ENCODE assay signal across 8 cellular contexts in the genomic region with DNA sequence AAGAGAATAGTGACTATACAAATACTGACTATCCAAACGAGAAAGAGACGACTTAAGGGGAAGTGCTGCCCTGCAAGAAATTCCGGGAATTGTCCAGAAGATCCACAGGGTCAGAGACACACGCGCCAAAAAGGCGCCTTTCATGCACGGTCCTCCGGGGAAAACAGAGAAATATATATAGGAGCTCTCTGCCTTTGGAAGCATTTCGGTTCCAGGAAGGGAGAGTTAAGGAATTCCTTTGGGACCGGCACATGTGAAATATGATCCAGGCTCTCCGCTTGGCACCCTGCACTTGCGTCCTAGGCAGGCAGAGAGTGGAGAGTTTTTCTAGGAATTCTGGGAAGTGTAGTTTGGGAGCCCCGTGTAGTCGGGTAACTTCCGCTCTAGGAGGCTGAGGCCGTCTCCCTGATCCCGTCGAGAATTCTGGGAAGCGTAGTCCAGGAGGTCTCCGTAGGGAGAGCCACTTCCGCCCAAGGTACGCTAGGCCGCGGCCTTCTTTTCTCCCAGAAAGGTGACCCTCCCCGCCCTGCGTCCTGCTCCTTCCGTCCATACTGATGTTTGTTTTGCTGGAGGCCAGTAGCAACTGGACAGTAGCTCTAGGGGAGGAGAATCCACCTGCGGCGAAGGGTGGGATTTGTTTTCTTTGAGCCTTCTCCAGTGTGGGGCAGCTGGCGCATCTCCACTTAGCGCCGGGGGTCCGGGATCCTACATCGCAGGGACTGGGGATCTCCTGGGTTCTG.
DNase-seq lines count a peak whose midpoint lies in the region; ATAC-seq and TF ChIP-seq lines count a peak whose summit lies in the region.
"Not testable (repeated sequence)": the region's sequence is repeated elsewhere in the genome, so short reads cannot be mapped to it uniquely, and the experiment has no call there.

No MANE protein-coding gene starts in this region.

- not testable (repeated sequence) for H3K9me3 ChIP-seq in HCT116 (ENCODE audit: control insufficient read depth in 1 of 2, insufficient read depth in 1 of 2, low read depth in 1 of 2, low read length in 2 of 2); left ventricle myocardium inferior (replicated peaks)

- BruUV-seq in HCT116 (replicated peaks; lab: Mats Ljungman, UMichigan): not testable (repeated sequence)

- not testable (repeated sequence) for H3K79me2 ChIP-seq in HCT116 (ENCODE audit: insufficient read depth, low read length)

- peak; percentile 92 for DNase-seq in Ammon's horn (ENCODE audit: low spot score)
- peak; percentile 56 for DNase-seq in HCT116 (ENCODE audit: low read depth, low spot score)
- peak; percentile 53 for DNase-seq in NCI-H2171 (lab: John Stamatoyannopoulos, UW)
- DNase-seq in dermis microvascular lymphatic vessel endothelial cell (ENCODE audit: low read depth in 2 of 2): peak; percentile 30 to 57
- DNase-seq in left ventricle myocardium inferior: peak; percentile 78
- DNase-seq in mesothelial cell of epicardium (ENCODE audit: low spot score in 2 of 2, unreplicated experiment in 2 of 2): peak in 1 of 2 experiments; percentile 75
- peak; percentile 46 for DNase-seq in skeletal muscle cell (ENCODE audit: low read depth)

- POLR2A ChIA-PET in HCT116 (lab: Charles Lee): not testable (repeated sequence)

- H3K27me3 Mint-ChIP-seq in mesothelial cell of epicardium (ENCODE audit: low read depth): peaks cover 15% of the 10 kb centered on the region

- intact Hi-C loops in HCT116 (cut with micrococcal nuclease); left ventricle myocardium inferior (cut with micrococcal nuclease): not testable (repeated sequence)

- peak overlapping the region; percentile 91 for H3K27ac Mint-ChIP-seq in mesothelial cell of epicardium

- H4K20me1 ChIP-seq in HCT116 (ENCODE audit: insufficient read depth): not testable (repeated sequence)

- not testable (repeated sequence) for TF ChIP-seq RAD21 in HCT116 (IDR thresholded peaks at IDR 0.05; ENCODE audit: low read depth)

- RAD21 ChIA-PET in HCT116 (lab: Charles Lee; ENCODE audit: low non-redundant PET in 1 of 2, low total read pairs in 2 of 2, uncharacterized antibody in 2 of 2, unreplicated experiment in 2 of 2): not testable (repeated sequence)

- not testable (repeated sequence) for H3K36me3 Mint-ChIP-seq in mesothelial cell of epicardium

- not testable (repeated sequence) for H3K9me3 Mint-ChIP-seq in mesothelial cell of epicardium

- H3K4me3 ChIP-seq in HCT116 (replicated peaks in 1 of 2; ENCODE audit: low read depth in 1 of 2, low read length in 2 of 2) (peak overlapping the region; percentile 54 to 60), left ventricle myocardium inferior (peak overlapping the region; percentile 65), skeletal muscle cell (ENCODE audit: low read depth, low read length) (peak overlapping the region; percentile 49)

- not testable (repeated sequence) for H3K4me1 Mint-ChIP-seq in mesothelial cell of epicardium

- TF ChIP-seq CTCF in HCT116 (IDR thresholded peaks at IDR 0.05 in 2 of 3, conservative IDR thresholded peaks at IDR 0.05 in 1 of 3; ENCODE audit: borderline replicate concordance in 1 of 3, insufficient read depth in 1 of 3, low read depth in 2 of 3, low read length in 2 of 3); left ventricle myocardium inferior (IDR thresholded peaks at IDR 0.05; ENCODE audit: borderline replicate concordance); mesothelial cell of epicardium (IDR thresholded peaks at IDR 0.05; ENCODE audit: unreplicated experiment): not testable (repeated sequence)

- not testable (repeated sequence) for H3K4me1 ChIP-seq in HCT116 (ENCODE audit: control insufficient read depth in 1 of 2, insufficient read depth in 2 of 2, low read length in 2 of 2); left ventricle myocardium inferior

- peak overlapping the region; percentile 80 for H3K4me3 Mint-ChIP-seq in mesothelial cell of epicardium

- H3K27ac ChIP-seq in HCT116 (ENCODE audit: low read depth, low read length): not testable (repeated sequence)
- H3K27ac ChIP-seq in left ventricle myocardium inferior (replicated peaks): peak overlapping the region; percentile 73

- not testable (repeated sequence) for H3K27me3 ChIP-seq in HCT116 (ENCODE audit: insufficient read depth, low read length); left ventricle myocardium inferior (ENCODE audit: low read depth)

- H3K9ac ChIP-seq in HCT116 (ENCODE audit: low read length): peak overlapping the region; percentile 59

- CTCF ChIA-PET in HCT116 (lab: Charles Lee): not testable (repeated sequence)

- TF ChIP-seq POLR2A in HCT116 (IDR thresholded peaks at IDR 0.05; ENCODE audit: borderline replicate concordance, extremely low read depth, insufficient read depth, insufficient read length): not testable (repeated sequence)

- H3K4me2 ChIP-seq in HCT116 (ENCODE audit: low read length): peak overlapping the region; percentile 65

- H3K9me2 ChIP-seq in HCT116 (ENCODE audit: insufficient read depth): not testable (repeated sequence)

- ATAC-seq in HCT116: peak; percentile 99
- peak; percentile 100 for ATAC-seq in SK-N-SH treated with all-trans-retinoic acid at 6 μM for 48 hours

- not testable (repeated sequence) for H2AFZ ChIP-seq in HCT116 (ENCODE audit: low read depth, low read length, poor library complexity, severe bottlenecking)

- not testable (repeated sequence) for H3K36me3 ChIP-seq in HCT116 (ENCODE audit: control insufficient read depth in 1 of 2, insufficient read depth in 2 of 2, low read length in 2 of 2); left ventricle myocardium inferior

TF ChIP-seq in HCT116, 20 proteins besides CTCF, POLR2A, EP300 and RAD21:
- TF ChIP-seq TCF7L2 (IDR thresholded peaks at IDR 0.05; ENCODE audit: borderline replicate concordance, extremely low read depth, insufficient read depth, insufficient read length): peak; percentile 56
- peak; percentile 69 for TF ChIP-seq ELF1 (IDR thresholded peaks at IDR 0.05; ENCODE audit: borderline replicate concordance, low read depth)
- peak; percentile 84 for TF ChIP-seq ZFX (IDR thresholded peaks at IDR 0.05)
- TF ChIP-seq, protein P1, sequence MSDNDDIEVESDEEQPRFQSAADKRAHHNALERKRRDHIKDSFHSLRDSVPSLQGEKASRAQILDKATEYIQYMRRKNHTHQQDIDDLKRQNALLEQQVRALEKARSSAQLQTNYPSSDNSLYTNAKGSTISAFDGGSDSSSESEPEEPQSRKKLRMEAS (IDR thresholded peaks at IDR 0.05): 0 out of 2 replicates have a peak, but pooled peaks have one; percentile 22
- peak; percentile 66 for TF ChIP-seq POLR2AphosphoS5 (IDR thresholded peaks at IDR 0.05; ENCODE audit: low read depth, low read length)
- peak; percentile 11 for TF ChIP-seq YY1 (IDR thresholded peaks at IDR 0.05; ENCODE audit: extremely low read depth, insufficient replicate concordance, low read depth, low read length)
TF ChIP-seq in HCT116: peak in this region for 6; not testable (repeated sequence) for 14.
